Comparison of ENCODE assay signal across 1 cellular context in the genomic region with DNA sequence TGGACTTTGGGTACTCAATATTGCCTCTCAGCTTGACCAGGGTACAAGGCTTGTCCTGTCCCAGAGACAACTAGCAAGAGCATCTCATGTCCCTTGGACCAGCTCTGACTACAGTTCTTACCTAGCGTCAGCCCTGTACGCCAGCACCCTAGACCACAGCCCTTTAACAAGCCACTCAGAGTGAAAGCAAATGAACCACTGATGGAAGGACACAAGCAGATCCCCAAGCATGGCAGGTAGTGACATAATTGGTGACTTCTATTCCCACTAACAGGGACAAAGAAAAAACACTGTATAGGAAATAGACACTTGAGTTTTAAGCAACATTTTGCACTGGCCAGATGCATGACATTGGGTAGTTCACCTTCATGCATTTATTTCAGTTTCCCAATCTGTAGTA.
TF ChIP-seq lines count a peak whose summit lies in the region.

No MANE protein-coding gene starts in this region.

TF ChIP-seq in GM12878, 131 proteins besides CTCF, POLR2A, EP300 and RAD21 (continued from another document):
- TF ChIP-seq, protein P1, sequence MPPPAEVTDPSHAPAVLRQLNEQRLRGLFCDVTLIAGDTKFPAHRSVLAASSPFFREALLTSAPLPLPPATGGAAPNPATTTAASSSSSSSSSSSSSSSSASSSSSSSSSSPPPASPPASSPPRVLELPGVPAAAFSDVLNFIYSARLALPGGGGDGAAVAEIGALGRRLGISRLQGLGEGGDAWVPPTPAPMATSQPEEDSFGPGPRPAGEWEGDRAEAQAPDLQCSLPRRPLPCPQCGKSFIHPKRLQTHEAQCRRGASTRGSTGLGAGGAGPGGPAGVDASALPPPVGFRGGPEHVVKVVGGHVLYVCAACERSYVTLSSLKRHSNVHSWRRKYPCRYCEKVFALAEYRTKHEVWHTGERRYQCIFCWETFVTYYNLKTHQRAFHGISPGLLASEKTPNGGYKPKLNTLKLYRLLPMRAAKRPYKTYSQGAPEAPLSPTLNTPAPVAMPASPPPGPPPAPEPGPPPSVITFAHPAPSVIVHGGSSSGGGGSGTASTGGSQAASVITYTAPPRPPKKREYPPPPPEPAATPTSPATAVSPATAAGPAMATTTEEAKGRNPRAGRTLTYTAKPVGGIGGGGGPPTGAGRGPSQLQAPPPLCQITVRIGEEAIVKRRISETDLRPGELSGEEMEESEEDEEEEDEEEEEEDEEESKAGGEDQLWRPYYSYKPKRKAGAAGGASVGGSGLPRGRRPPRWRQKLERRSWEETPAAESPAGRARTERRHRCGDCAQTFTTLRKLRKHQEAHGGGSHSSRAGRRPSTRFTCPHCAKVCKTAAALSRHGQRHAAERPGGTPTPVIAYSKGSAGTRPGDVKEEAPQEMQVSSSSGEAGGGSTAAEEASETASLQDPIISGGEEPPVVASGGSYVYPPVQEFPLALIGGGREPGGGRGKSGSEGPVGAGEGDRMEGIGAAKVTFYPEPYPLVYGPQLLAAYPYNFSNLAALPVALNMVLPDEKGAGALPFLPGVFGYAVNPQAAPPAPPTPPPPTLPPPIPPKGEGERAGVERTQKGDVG (CRISPR knock-in tag; IDR thresholded peaks at IDR 0.05), result no peak
- TF ChIP-seq ZNF217 (IDR thresholded peaks at IDR 0.05) (peak; percentile 25; the same call in 1 of the 2 replicates), IKZF2 (IDR thresholded peaks at IDR 0.05) (peak; percentile 80 to 81), KDM1A (IDR thresholded peaks at IDR 0.05; ENCODE audit: borderline replicate concordance) (no peak), RUNX3 (IDR thresholded peaks at IDR 0.05; ENCODE audit: low read length) (peak; percentile 90), DPF2 (IDR thresholded peaks at IDR 0.05) (peak; percentile 65), IKZF1 (conservative IDR thresholded peaks at IDR 0.05) (peak; percentile 65), BACH1 (IDR thresholded peaks at IDR 0.05; ENCODE audit: borderline replicate concordance) (peak; percentile 31; the same call in 1 of the 2 replicates), JUNB (IDR thresholded peaks at IDR 0.05) (peak; percentile 63), FOS (IDR thresholded peaks at IDR 0.05; ENCODE audit: borderline replicate concordance, extremely low read depth, insufficient read length) (no peak), EED (IDR thresholded peaks at IDR 0.05; ENCODE audit: low read depth) (peak; percentile 56; the same call in 1 of the 2 replicates), TCF7 (IDR thresholded peaks at IDR 0.05; ENCODE audit: borderline replicate concordance) (no peak), GATAD2B (conservative IDR thresholded peaks at IDR 0.05; ENCODE audit: low read depth) (no peak), IRF4 (IDR thresholded peaks at IDR 0.05; ENCODE audit: low read depth, low read length) (peak; percentile 82)
- TF ChIP-seq, protein P2, sequence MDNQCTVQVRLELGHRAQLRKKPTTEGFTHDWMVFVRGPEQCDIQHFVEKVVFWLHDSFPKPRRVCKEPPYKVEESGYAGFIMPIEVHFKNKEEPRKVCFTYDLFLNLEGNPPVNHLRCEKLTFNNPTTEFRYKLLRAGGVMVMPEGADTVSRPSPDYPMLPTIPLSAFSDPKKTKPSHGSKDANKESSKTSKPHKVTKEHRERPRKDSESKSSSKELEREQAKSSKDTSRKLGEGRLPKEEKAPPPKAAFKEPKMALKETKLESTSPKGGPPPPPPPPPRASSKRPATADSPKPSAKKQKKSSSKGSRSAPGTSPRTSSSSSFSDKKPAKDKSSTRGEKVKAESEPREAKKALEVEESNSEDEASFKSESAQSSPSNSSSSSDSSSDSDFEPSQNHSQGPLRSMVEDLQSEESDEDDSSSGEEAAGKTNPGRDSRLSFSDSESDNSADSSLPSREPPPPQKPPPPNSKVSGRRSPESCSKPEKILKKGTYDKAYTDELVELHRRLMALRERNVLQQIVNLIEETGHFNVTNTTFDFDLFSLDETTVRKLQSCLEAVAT (IDR thresholded peaks at IDR 0.05), result peak; percentile 41; the same call in 1 of the 2 replicates
- TF ChIP-seq, protein P3, sequence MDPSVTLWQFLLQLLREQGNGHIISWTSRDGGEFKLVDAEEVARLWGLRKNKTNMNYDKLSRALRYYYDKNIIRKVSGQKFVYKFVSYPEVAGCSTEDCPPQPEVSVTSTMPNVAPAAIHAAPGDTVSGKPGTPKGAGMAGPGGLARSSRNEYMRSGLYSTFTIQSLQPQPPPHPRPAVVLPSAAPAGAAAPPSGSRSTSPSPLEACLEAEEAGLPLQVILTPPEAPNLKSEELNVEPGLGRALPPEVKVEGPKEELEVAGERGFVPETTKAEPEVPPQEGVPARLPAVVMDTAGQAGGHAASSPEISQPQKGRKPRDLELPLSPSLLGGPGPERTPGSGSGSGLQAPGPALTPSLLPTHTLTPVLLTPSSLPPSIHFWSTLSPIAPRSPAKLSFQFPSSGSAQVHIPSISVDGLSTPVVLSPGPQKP (IDR thresholded peaks at IDR 0.05; ENCODE audit: low read depth, low read length), result no peak
- TF ChIP-seq, protein P4, sequence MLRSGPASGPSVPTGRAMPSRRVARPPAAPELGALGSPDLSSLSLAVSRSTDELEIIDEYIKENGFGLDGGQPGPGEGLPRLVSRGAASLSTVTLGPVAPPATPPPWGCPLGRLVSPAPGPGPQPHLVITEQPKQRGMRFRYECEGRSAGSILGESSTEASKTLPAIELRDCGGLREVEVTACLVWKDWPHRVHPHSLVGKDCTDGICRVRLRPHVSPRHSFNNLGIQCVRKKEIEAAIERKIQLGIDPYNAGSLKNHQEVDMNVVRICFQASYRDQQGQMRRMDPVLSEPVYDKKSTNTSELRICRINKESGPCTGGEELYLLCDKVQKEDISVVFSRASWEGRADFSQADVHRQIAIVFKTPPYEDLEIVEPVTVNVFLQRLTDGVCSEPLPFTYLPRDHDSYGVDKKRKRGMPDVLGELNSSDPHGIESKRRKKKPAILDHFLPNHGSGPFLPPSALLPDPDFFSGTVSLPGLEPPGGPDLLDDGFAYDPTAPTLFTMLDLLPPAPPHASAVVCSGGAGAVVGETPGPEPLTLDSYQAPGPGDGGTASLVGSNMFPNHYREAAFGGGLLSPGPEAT (IDR thresholded peaks at IDR 0.05; ENCODE audit: low read depth), result peak; percentile 32; the same call in 1 of the 2 replicates
